8 cellular contexts compared by ENCODE assay signal in genomic region chr10:16809074-16809718, GRCh38. TPM values are rescaled to one million over a fixed set of nuclear protein-coding genes. Genes with fewer than 3 reads are reported as not detected.
DNase-seq lines count a peak whose midpoint lies in the region; ATAC-seq and TF ChIP-seq lines count a peak whose summit lies in the region.

No MANE protein-coding gene starts in this region.

- TF ChIP-seq POLR2A in transverse colon (IDR thresholded peaks at IDR 0.05): no peak

- ATAC-seq in GM21447 (IDR thresholded peaks at IDR 0.05; ENCODE audit: unreplicated experiment) (peak; percentile 91), lower lobe of right lung (peak; percentile 57 to 70), HG02970 (IDR thresholded peaks at IDR 0.05; ENCODE audit: low FRiP score, unreplicated experiment) (no peak)

- TF ChIP-seq CTCF in GM06990 (IDR thresholded peaks at IDR 0.05; ENCODE audit: insufficient read depth, low read length, poor library complexity, severe bottlenecking) (peak; percentile 72), WERI-Rb-1 (IDR thresholded peaks at IDR 0.05; ENCODE audit: low read depth, low read length) (peak; percentile 60), colonic mucosa (IDR thresholded peaks at IDR 0.05) (peak; percentile 39), lower lobe of right lung (IDR thresholded peaks at IDR 0.05) (peak; percentile 50), transverse colon (IDR thresholded peaks at IDR 0.05) (peak; percentile 39 to 51 (median 43))

- H3K4me3 ChIP-seq in GM06990 (replicated peaks; ENCODE audit: low read depth, low read length) (no peak overlapping the region), WERI-Rb-1 (ENCODE audit: low read depth, low read length) (no peak overlapping the region), colonic mucosa (no peak overlapping the region), lower lobe of right lung (no peak overlapping the region), transverse colon (no peak overlapping the region)

- H3K36me3 ChIP-seq in GM06990 (ENCODE audit: control insufficient read depth, insufficient read depth, low read length) (no peaks in the 10 kb centered on the region; the same call in none of the 2 replicates), WERI-Rb-1 (no peaks in the 10 kb centered on the region), colonic mucosa (no peaks in the 10 kb centered on the region), lower lobe of right lung (no peaks in the 10 kb centered on the region), transverse colon (no peaks in the 10 kb centered on the region)

- H3K27ac ChIP-seq in WERI-Rb-1: no peak overlapping the region
- no peak overlapping the region for H3K27ac ChIP-seq in colonic mucosa
- no peak overlapping the region for H3K27ac ChIP-seq in lower lobe of right lung
- no peak overlapping the region for H3K27ac ChIP-seq in transverse colon

- WGBS in transverse colon (ENCODE audit: low coverage in 1 of 2), 2 donors: 61 to 87% methylated on average over 3 to 6 of the region's 6 CpGs

- H3K9me3 ChIP-seq in WERI-Rb-1 (ENCODE audit: severe bottlenecking) (no peaks in the 10 kb centered on the region), colonic mucosa (no peaks in the 10 kb centered on the region), lower lobe of right lung (no peaks in the 10 kb centered on the region), transverse colon (no peaks in the 10 kb centered on the region)

- TF ChIP-seq EP300 in transverse colon (IDR thresholded peaks at IDR 0.05; ENCODE audit: low read depth): no peak

- H3K27me3 ChIP-seq in GM06990 (replicated peaks; ENCODE audit: control insufficient read depth, insufficient read depth, low read length) (no peaks in the 10 kb centered on the region), WERI-Rb-1 (ENCODE audit: insufficient read depth, low read depth, severe bottlenecking) (no peaks in the 10 kb centered on the region), colonic mucosa (no peaks in the 10 kb centered on the region), lower lobe of right lung (ENCODE audit: low read depth) (no peaks in the 10 kb centered on the region), transverse colon (no peaks in the 10 kb centered on the region)

- in situ Hi-C loops in transverse colon (cut with MboI; ENCODE audit: low pct_ligation_motif_present in 1 of 4, low pct_unique_long_range_greater_than_20kb in 1 of 4, low sequenced_read_pairs in 3 of 4): loop anchor here in 1 of 4 donors (25.0 kb wide), 1 partner anchor 828 kb away; the partner anchor contains the start of gene STAM

- DNase-seq in GM06990 (ENCODE audit: extremely low read depth, insufficient read length): no peak
- DNase-seq in HT1080 (ENCODE audit: low read depth): peak; percentile 44
- peak; percentile 52 for DNase-seq in WERI-Rb-1
- DNase-seq in colonic mucosa: peak; percentile 38
- no peak for DNase-seq in lower lobe of right lung
- DNase-seq in transverse colon: peak; percentile 56

- H3K4me1 ChIP-seq in colonic mucosa: no peaks in the 10 kb centered on the region
- H3K4me1 ChIP-seq in lower lobe of right lung: no peaks in the 10 kb centered on the region
- peaks cover 0 to 13% (median 2%) of the 10 kb centered on the region in 4 donors for H3K4me1 ChIP-seq in transverse colon

- intact Hi-C loops in colonic mucosa (cut with DNase I) (no loop called here), lower lobe of right lung (cut with DNase I) (no loop called here), transverse colon (cut with DNase I; ENCODE audit: low total_unique reads) (no loop called here)

- H3K9ac ChIP-seq in colonic mucosa (ENCODE audit: low read depth in 2 of 2, low read length in 2 of 2): no peak overlapping the region

RNA-seq across cellular contexts. Expression of gene RSU1, which starts 8.0 kb away (rescaled TPM):
- total RNA-seq in HT1080 (2014; rRNA removed; shearing (Covaris generic)): 42.5 and 69.9 TPM in 2 replicates
- 47.3 and 52.1 TPM in 2 replicates for polyA plus RNA-seq in HT1080 (2015; cell fraction: cytosol; rRNA removed)
- 55.1 and 56.4 TPM in 2 replicates for polyA plus RNA-seq in HT1080 (2015; cell fraction: nucleus; rRNA removed)
- total RNA-seq in colonic mucosa (10 to 100 TPM; 44.3 to 82.9 TPM), lower lobe of right lung (81.6 TPM), transverse colon (100 to 1,000 TPM in 1 of 4 donors, 10 to 100 TPM in 3; 25.9 to 132 (median 67.0) TPM)

Comparison
In these comparisons a context has a peak if more than half of its experiments do, and no peak if none do; other contexts are left out.
1. DNase-seq: peak in HT1080 (single experiment), WERI-Rb-1 (single experiment), colonic mucosa (single experiment) and transverse colon (single experiment); none in GM06990 (single experiment) and lower lobe of right lung (single experiment).
2. Peak in every context shown above with its lines, with median percentiles within 50 percentile points of each other: CTCF ChIP-seq.